In genomic region chr10:89529711-89530110, GRCh38 we compare ENCODE assay signal across 1 cellular context. TPM values are rescaled to one million over a fixed set of nuclear protein-coding genes. Genes with fewer than 3 reads are reported as not detected.
"Had no signal": no experiment of that assay in that cellular context is flagged by ENCODE, and none has a peak within 500 bp of the region (broad histone marks: within the 10 kb centered on the region; RNA-seq: fewer than 3 reads in every experiment).

No MANE protein-coding gene starts in this region.

RNA-seq across cellular contexts. Expression of gene SLC16A12, which starts 5.7 kb away (rescaled TPM):
- total RNA-seq: naive thymus-derived CD8-positive, alpha-beta T cell had no signal
- polyA plus RNA-seq: naive thymus-derived CD8-positive, alpha-beta T cell had no signal
